Comparison of ENCODE assay signal across 8 cellular contexts in the genomic region with DNA sequence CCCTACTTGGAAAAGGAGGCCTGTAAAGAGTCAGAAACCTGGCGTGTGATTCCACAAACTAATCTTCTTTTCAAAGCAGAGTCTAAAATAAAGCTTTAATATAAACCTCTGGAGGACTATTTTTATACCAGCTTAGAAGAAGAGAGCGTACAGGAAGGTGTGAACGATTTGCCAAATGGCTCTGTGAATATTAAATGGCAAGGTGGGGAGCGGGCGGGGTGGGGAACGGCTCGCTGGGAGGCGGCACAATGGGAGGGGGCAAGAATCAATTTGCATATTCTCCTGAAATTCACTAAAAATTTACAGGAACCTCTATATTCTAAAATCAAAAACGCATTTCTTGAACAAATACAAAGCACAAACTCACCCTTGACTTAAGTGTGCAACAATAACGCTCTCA. TPM values are rescaled to one million over a fixed set of nuclear protein-coding genes. Genes with fewer than 3 reads are reported as not detected.
DNase-seq lines count a peak whose midpoint lies in the region; ATAC-seq and TF ChIP-seq lines count a peak whose summit lies in the region.

No MANE protein-coding gene starts in this region.

- H4K20me1 ChIP-seq in SU-DHL-6 (ENCODE audit: low read depth, low read length): no peaks in the 10 kb centered on the region

- peaks cover 11% of the 10 kb centered on the region; the same call in 1 of the 2 replicates for H3K9me3 ChIP-seq in SU-DHL-6 (ENCODE audit: insufficient read depth, low read length)
- peaks cover 0 to 34% (median 0%) of the 10 kb centered on the region in 3 donors for H3K9me3 ChIP-seq in gastroesophageal sphincter
- peaks cover 0 to 6% (median 1%) of the 10 kb centered on the region in 4 donors for H3K9me3 ChIP-seq in sigmoid colon

- no peaks in the 10 kb centered on the region for H3K9me2 ChIP-seq in SU-DHL-6 (replicated peaks; ENCODE audit: insufficient read depth, low read length)

- TF ChIP-seq CTCF in GM12864 (IDR thresholded peaks at IDR 0.05; ENCODE audit: low read depth, low read length, missing control alignments) (no peak), SU-DHL-6 (IDR thresholded peaks at IDR 0.05; ENCODE audit: insufficient read depth, low read length, poor library complexity, severe bottlenecking) (no peak), gastroesophageal sphincter (IDR thresholded peaks at IDR 0.05) (no peak), sigmoid colon (IDR thresholded peaks at IDR 0.05) (no peak)

- H3K9ac ChIP-seq in SU-DHL-6 (ENCODE audit: low read length): peak overlapping the region; percentile 71

- peaks cover 0 to 28% (median 6%) of the 10 kb centered on the region in 3 donors for H3K4me1 ChIP-seq in gastroesophageal sphincter
- peaks cover 0 to 28% (median 14%) of the 10 kb centered on the region in 4 donors for H3K4me1 ChIP-seq in sigmoid colon

- no peaks in the 10 kb centered on the region for H3F3A ChIP-seq in SU-DHL-6 (ENCODE audit: insufficient read depth)

- TF ChIP-seq POLR2A in gastroesophageal sphincter (IDR thresholded peaks at IDR 0.05) (no peak), sigmoid colon (IDR thresholded peaks at IDR 0.05) (no peak)

- H3K79me2 ChIP-seq in SU-DHL-6 (ENCODE audit: insufficient read depth, low read length): peaks cover 57% of the 10 kb centered on the region

- no peak overlapping the region for H2AFZ ChIP-seq in SU-DHL-6 (ENCODE audit: low read depth, low read length, severe bottlenecking)

- peak overlapping the region; percentile 73 for H3K4me2 ChIP-seq in SU-DHL-6 (ENCODE audit: low read depth, low read length, poor library complexity, severe bottlenecking)

- ATAC-seq in gastroesophageal sphincter (no peak), HG02642 (IDR thresholded peaks at IDR 0.05; ENCODE audit: poor library complexity, unreplicated experiment) (no peak)

- no peak overlapping the region for H3K27ac ChIP-seq in SU-DHL-6 (ENCODE audit: low read depth, low read length)
- peak overlapping the region in 3 of 4 donors; percentile 81 to 83 (median 81) for H3K27ac ChIP-seq in gastroesophageal sphincter
- peak overlapping the region in 3 of 4 donors; percentile 74 to 80 (median 76) for H3K27ac ChIP-seq in sigmoid colon

- H3K36me3 ChIP-seq in SU-DHL-6 (ENCODE audit: low read length): peaks cover 11% of the 10 kb centered on the region
- peaks cover 0 to 9% of the 10 kb centered on the region in 2 donors for H3K36me3 ChIP-seq in gastroesophageal sphincter
- H3K36me3 ChIP-seq in sigmoid colon: no peaks in the 10 kb centered on the region

- DNase-seq in GM12864 (ENCODE audit: low read depth) (no peak), sigmoid colon (no peak), occipital lobe (lab: John Stamatoyannopoulos, UW) (no peak), NCI-H2081 treated with DMSO at 0.1 percent for 48 hours (lab: John Stamatoyannopoulos, UW) (no peak), NCI-H345 treated with DMSO at 0.1 percent for 48 hours (lab: John Stamatoyannopoulos, UW; ENCODE audit: unreplicated experiment) (no peak)

- 14 to 29% methylated on average over 8 to 10 of the region's 10 CpGs for WGBS in gastroesophageal sphincter (ENCODE audit: low coverage in 1 of 2), 2 donors
- WGBS in sigmoid colon, 2 donors: 49 to 53% methylated on average over 10 of the region's 10 CpGs

- no peak for TF ChIP-seq EP300 in gastroesophageal sphincter (IDR thresholded peaks at IDR 0.05)
- TF ChIP-seq EP300 in sigmoid colon (IDR thresholded peaks at IDR 0.05): no peak

- H3K27me3 ChIP-seq in SU-DHL-6 (ENCODE audit: low read length): no peaks in the 10 kb centered on the region
- no peaks in the 10 kb centered on the region for H3K27me3 ChIP-seq in gastroesophageal sphincter
- no peaks in the 10 kb centered on the region for H3K27me3 ChIP-seq in sigmoid colon

- intact Hi-C loops in sigmoid colon (cut with DNase I): no loop called here

- H3K4me3 ChIP-seq in GM12864 (ENCODE audit: low read depth, low read length): peak overlapping the region; percentile 77
- H3K4me3 ChIP-seq in SU-DHL-6 (ENCODE audit: insufficient read depth, low read length, poor library complexity, severe bottlenecking): peak overlapping the region; percentile 89
- H3K4me3 ChIP-seq in gastroesophageal sphincter: peak overlapping the region; percentile 65 to 89
- H3K4me3 ChIP-seq in sigmoid colon: peak overlapping the region; percentile 67 to 76 (median 72)

RNA-seq across cellular contexts. Expression of a gene that starts 1.0 kb away (rescaled TPM):
- 10 to 100 TPM; 14.5 to 22.5 (median 19.7) TPM for total RNA-seq in gastroesophageal sphincter
- 10 to 100 TPM; 16.0 to 30.7 (median 22.7) TPM for total RNA-seq in sigmoid colon
- polyA plus RNA-seq in sigmoid colon: 1 to 10 TPM in 2 of 3 donors, under 1 TPM in 1; 0.69 to 7.5 (median 3.0) TPM
- total RNA-seq in occipital lobe: 47.9 TPM

RNA-seq across cellular contexts. Expression of a gene that starts 35.7 kb away (rescaled TPM):
- total RNA-seq in gastroesophageal sphincter (10 to 100 TPM in 3 of 4 donors, 1 to 10 TPM in 1; 9.4 to 22.1 (median 15.5) TPM), sigmoid colon (10 to 100 TPM; 10.3 to 15.8 (median 13.1) TPM), occipital lobe (59.4 TPM)
- 10 to 100 TPM; 10.8 to 13.6 (median 13.6) TPM for polyA plus RNA-seq in sigmoid colon

RNA-seq across cellular contexts. Expression of a gene that starts 58.2 kb away (rescaled TPM):
- total RNA-seq in gastroesophageal sphincter (10 to 100 TPM in 1 of 4 donors, 1 to 10 TPM in 3; 5.2 to 17.7 (median 7.5) TPM), sigmoid colon (10 to 100 TPM in 1 of 4 donors, 1 to 10 TPM in 3; 6.0 to 12.8 (median 8.3) TPM), occipital lobe (27.5 TPM)
- polyA plus RNA-seq in sigmoid colon: 1 to 10 TPM in 2 of 3 donors, under 1 TPM in 1; 0.69 to 2.1 (median 1.2) TPM
